Comparison of ENCODE assay signal across 1 cellular context in genomic region chr5:164345853-164346252, GRCh38.
A peak's percentile ranks its signal among the peaks of the same experiment; 100 is the strongest.
TF ChIP-seq lines count a peak whose summit lies in the region.

No MANE protein-coding gene starts in this region.

TF ChIP-seq in K562, 482 proteins besides CTCF, POLR2A, EP300 and RAD21 (continued from another document):
- peak; percentile 54; the same call in 1 of the 2 replicates for TF ChIP-seq FOSL1 (tag; conservative IDR thresholded peaks at IDR 0.05)
- TF ChIP-seq ZNF140 (CRISPR knock-in tag; IDR thresholded peaks at IDR 0.05), result no peak
- TF ChIP-seq FOXP1 (CRISPR knock-in tag; IDR thresholded peaks at IDR 0.05), result no peak
- TF ChIP-seq HDAC8 (tag; IDR thresholded peaks at IDR 0.05), result no peak
- TF ChIP-seq CBFA2T3 (IDR thresholded peaks at IDR 0.05), result peak; percentile 90
- TF ChIP-seq BRD9 (IDR thresholded peaks at IDR 0.05; ENCODE audit: low read depth, partially characterized antibody), result peak; percentile 25
- TF ChIP-seq RBM39 (optimal IDR thresholded peaks at IDR 0.05; ENCODE audit: low read depth, low read length), result no peak
- TF ChIP-seq, protein P1, sequence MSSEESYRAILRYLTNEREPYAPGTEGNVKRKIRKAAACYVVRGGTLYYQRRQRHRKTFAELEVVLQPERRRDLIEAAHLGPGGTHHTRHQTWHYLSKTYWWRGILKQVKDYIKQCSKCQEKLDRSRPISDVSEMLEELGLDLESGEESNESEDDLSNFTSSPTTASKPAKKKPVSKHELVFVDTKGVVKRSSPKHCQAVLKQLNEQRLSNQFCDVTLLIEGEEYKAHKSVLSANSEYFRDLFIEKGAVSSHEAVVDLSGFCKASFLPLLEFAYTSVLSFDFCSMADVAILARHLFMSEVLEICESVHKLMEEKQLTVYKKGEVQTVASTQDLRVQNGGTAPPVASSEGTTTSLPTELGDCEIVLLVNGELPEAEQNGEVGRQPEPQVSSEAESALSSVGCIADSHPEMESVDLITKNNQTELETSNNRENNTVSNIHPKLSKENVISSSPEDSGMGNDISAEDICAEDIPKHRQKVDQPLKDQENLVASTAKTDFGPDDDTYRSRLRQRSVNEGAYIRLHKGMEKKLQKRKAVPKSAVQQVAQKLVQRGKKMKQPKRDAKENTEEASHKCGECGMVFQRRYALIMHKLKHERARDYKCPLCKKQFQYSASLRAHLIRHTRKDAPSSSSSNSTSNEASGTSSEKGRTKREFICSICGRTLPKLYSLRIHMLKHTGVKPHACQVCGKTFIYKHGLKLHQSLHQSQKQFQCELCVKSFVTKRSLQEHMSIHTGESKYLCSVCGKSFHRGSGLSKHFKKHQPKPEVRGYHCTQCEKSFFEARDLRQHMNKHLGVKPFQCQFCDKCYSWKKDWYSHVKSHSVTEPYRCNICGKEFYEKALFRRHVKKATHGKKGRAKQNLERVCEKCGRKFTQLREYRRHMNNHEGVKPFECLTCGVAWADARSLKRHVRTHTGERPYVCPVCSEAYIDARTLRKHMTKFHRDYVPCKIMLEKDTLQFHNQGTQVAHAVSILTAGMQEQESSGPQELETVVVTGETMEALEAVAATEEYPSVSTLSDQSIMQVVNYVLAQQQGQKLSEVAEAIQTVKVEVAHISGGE (CRISPR knock-in tag; IDR thresholded peaks at IDR 0.05), result peak in 1 of 3 experiments; percentile 68; a peak in 2 of 6 replicates
- TF ChIP-seq ZNF143 (CRISPR knock-in tag; IDR thresholded peaks at IDR 0.05), result no peak
- TF ChIP-seq, protein P2, sequence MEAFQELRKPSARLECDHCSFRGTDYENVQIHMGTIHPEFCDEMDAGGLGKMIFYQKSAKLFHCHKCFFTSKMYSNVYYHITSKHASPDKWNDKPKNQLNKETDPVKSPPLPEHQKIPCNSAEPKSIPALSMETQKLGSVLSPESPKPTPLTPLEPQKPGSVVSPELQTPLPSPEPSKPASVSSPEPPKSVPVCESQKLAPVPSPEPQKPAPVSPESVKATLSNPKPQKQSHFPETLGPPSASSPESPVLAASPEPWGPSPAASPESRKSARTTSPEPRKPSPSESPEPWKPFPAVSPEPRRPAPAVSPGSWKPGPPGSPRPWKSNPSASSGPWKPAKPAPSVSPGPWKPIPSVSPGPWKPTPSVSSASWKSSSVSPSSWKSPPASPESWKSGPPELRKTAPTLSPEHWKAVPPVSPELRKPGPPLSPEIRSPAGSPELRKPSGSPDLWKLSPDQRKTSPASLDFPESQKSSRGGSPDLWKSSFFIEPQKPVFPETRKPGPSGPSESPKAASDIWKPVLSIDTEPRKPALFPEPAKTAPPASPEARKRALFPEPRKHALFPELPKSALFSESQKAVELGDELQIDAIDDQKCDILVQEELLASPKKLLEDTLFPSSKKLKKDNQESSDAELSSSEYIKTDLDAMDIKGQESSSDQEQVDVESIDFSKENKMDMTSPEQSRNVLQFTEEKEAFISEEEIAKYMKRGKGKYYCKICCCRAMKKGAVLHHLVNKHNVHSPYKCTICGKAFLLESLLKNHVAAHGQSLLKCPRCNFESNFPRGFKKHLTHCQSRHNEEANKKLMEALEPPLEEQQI (IDR thresholded peaks at IDR 0.05), result peak; percentile 72; the same call in 1 of the 2 replicates
- no peak for TF ChIP-seq E2F3 (CRISPR knock-in tag; IDR thresholded peaks at IDR 0.05)
- peak; percentile 83 for TF ChIP-seq TEAD4 (IDR thresholded peaks at IDR 0.05; ENCODE audit: low read length)
- no peak for TF ChIP-seq TEAD4 (CRISPR knock-in tag; IDR thresholded peaks at IDR 0.05; ENCODE audit: borderline replicate concordance)
- 0 out of 2 replicates have a peak, but pooled peaks have one; percentile 54 for TF ChIP-seq RNF2 (IDR thresholded peaks at IDR 0.05)
- TF ChIP-seq RCOR1 (IDR thresholded peaks at IDR 0.05; ENCODE audit: borderline replicate concordance in 1 of 2, low read depth in 2 of 2, low read length in 2 of 2), result peak in 1 of 2 experiments; percentile 59; a peak in 1 of 4 replicates
- no peak for TF ChIP-seq POLR2H (tag; IDR thresholded peaks at IDR 0.05; ENCODE audit: low read depth)
- no peak for TF ChIP-seq NCOA6 (IDR thresholded peaks at IDR 0.05)
- TF ChIP-seq CC2D1A (IDR thresholded peaks at IDR 0.05), result peak; percentile 38; the same call in 1 of the 2 replicates
- TF ChIP-seq FOXK2 (conservative IDR thresholded peaks at IDR 0.05 in 1 of 2, IDR thresholded peaks at IDR 0.05 in 1 of 2; ENCODE audit: low read depth in 2 of 2), result peak in 1 of 2 experiments; percentile 45; a peak in 1 of 4 replicates
- TF ChIP-seq TCF3 (CRISPR knock-in tag; IDR thresholded peaks at IDR 0.05), result peak; percentile 89
- TF ChIP-seq ZNF384 (IDR thresholded peaks at IDR 0.05; ENCODE audit: low read depth, low read length), result 0 out of 2 replicates have a peak, but pooled peaks have one; percentile 12
- peak; percentile 68 for TF ChIP-seq FOXM1 (IDR thresholded peaks at IDR 0.05; ENCODE audit: low read depth)
- no peak for TF ChIP-seq FOXM1 (CRISPR knock-in tag; IDR thresholded peaks at IDR 0.05; ENCODE audit: low read depth)
- TF ChIP-seq HDAC2 (IDR thresholded peaks at IDR 0.05), result peak; percentile 37; the same call in 1 of the 2 replicates
- TF ChIP-seq POLR2AphosphoS5 (IDR thresholded peaks at IDR 0.05; ENCODE audit: control insufficient read depth, insufficient read depth, low read depth, low read length), result peak; percentile 65; the same call in 1 of the 2 replicates
- no peak for TF ChIP-seq BDP1 (IDR thresholded peaks at IDR 0.05; ENCODE audit: insufficient read depth, insufficient read length)
- peak; percentile 21; the same call in 1 of the 2 replicates for TF ChIP-seq ZNF263 (CRISPR knock-in tag; IDR thresholded peaks at IDR 0.05; ENCODE audit: borderline replicate concordance)
- TF ChIP-seq HDAC1 (IDR thresholded peaks at IDR 0.05), result 0 out of 4 replicates have a peak, but pooled peaks of 1 of the 2 experiments have one; percentile 15
- TF ChIP-seq ARID1B (IDR thresholded peaks at IDR 0.05), result peak; percentile 95
- TF ChIP-seq DPF2 (IDR thresholded peaks at IDR 0.05), result peak; percentile 94
- TF ChIP-seq KDM1A (IDR thresholded peaks at IDR 0.05), result peak; percentile 29 to 39; a peak in 2 of 4 replicates
- peak; percentile 81 for TF ChIP-seq MTA2 (IDR thresholded peaks at IDR 0.05; ENCODE audit: low read depth)
- peak; percentile 66 for TF ChIP-seq KLF16 (IDR thresholded peaks at IDR 0.05)
- TF ChIP-seq ETV1 (tag; conservative IDR thresholded peaks at IDR 0.05; ENCODE audit: low read depth), result no peak
- TF ChIP-seq, protein P3, sequence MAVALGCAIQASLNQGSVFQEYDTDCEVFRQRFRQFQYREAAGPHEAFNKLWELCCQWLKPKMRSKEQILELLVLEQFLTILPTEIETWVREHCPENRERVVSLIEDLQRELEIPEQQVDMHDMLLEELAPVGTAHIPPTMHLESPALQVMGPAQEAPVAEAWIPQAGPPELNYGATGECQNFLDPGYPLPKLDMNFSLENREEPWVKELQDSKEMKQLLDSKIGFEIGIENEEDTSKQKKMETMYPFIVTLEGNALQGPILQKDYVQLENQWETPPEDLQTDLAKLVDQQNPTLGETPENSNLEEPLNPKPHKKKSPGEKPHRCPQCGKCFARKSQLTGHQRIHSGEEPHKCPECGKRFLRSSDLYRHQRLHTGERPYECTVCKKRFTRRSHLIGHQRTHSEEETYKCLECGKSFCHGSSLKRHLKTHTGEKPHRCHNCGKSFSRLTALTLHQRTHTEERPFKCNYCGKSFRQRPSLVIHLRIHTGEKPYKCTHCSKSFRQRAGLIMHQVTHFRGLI (CRISPR knock-in tag; IDR thresholded peaks at IDR 0.05), result no peak
- TF ChIP-seq TRIM24 (IDR thresholded peaks at IDR 0.05), result peak; percentile 35 to 69; a peak in 1 of 4 replicates
- TF ChIP-seq TARDBP (IDR thresholded peaks at IDR 0.05), result 0 out of 2 replicates have a peak, but pooled peaks have one; percentile 46
